ENCODE assay signal across 1 cellular context in the genomic region with DNA sequence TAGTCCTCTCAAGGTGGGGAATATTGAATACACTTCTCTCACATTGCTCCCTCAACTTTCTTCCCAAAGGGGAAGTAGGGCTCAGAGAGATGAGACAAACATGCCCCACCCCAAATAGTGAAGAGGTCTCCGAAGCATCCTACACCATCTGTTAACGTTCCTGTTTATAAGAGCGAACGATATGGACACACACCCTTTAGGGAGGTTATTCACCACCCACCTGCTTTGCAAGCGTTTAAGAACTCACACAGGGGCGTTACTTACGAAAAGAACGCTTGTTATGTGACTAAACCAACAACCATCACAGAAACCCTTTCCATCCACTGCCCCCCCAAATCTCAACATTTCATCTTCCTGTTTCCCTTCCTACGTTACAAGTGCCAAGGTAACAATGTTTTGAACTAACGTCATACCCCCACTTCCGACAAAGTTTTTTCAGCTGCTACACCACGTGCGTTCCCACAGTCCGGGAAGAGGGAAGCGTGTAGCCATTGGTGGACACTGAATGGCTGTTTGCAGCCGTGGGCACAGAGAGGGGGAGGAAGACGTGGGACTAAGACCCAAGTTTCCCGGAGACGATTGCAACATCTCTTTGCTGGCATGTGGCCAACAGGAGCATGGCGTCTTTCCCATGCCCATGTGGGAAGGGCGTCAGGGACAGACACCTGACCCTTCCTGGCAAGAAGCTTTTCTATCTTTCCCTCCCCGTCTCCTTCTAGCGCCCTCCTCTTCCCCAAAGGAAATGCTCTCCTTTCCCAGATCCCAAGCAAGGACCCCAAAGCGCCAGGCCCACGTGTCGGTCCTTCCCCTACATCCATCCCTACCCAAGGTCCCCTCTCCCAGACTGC.
TF ChIP-seq lines count a peak whose summit lies in the region.

No MANE protein-coding gene starts in this region.

TF ChIP-seq in HepG2, 621 proteins besides CTCF, POLR2A, EP300 and RAD21 (continued from another document and continues in another):
- TF ChIP-seq, protein P1, sequence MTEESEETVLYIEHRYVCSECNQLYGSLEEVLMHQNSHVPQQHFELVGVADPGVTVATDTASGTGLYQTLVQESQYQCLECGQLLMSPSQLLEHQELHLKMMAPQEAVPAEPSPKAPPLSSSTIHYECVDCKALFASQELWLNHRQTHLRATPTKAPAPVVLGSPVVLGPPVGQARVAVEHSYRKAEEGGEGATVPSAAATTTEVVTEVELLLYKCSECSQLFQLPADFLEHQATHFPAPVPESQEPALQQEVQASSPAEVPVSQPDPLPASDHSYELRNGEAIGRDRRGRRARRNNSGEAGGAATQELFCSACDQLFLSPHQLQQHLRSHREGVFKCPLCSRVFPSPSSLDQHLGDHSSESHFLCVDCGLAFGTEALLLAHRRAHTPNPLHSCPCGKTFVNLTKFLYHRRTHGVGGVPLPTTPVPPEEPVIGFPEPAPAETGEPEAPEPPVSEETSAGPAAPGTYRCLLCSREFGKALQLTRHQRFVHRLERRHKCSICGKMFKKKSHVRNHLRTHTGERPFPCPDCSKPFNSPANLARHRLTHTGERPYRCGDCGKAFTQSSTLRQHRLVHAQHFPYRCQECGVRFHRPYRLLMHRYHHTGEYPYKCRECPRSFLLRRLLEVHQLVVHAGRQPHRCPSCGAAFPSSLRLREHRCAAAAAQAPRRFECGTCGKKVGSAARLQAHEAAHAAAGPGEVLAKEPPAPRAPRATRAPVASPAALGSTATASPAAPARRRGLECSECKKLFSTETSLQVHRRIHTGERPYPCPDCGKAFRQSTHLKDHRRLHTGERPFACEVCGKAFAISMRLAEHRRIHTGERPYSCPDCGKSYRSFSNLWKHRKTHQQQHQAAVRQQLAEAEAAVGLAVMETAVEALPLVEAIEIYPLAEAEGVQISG (CRISPR knock-in tag; IDR thresholded peaks at IDR 0.05) = 0 out of 2 replicates have a peak, but pooled peaks have one; percentile 69
- 0 out of 2 replicates have a peak, but pooled peaks have one; percentile 29 for TF ChIP-seq AKAP8 (CRISPR knock-in tag; IDR thresholded peaks at IDR 0.05)
- no peak for TF ChIP-seq GTF2F1 (IDR thresholded peaks at IDR 0.05; ENCODE audit: low read length)
- peak; percentile 73 for TF ChIP-seq GABPB1 (CRISPR knock-in tag; IDR thresholded peaks at IDR 0.05)
- TF ChIP-seq, protein P2, sequence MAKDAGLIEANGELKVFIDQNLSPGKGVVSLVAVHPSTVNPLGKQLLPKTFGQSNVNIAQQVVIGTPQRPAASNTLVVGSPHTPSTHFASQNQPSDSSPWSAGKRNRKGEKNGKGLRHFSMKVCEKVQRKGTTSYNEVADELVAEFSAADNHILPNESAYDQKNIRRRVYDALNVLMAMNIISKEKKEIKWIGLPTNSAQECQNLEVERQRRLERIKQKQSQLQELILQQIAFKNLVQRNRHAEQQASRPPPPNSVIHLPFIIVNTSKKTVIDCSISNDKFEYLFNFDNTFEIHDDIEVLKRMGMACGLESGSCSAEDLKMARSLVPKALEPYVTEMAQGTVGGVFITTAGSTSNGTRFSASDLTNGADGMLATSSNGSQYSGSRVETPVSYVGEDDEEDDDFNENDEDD (CRISPR knock-in tag; IDR thresholded peaks at IDR 0.05; ENCODE audit: borderline replicate concordance) = peak; percentile 63; the same call in 1 of the 2 replicates
- peak; percentile 41; the same call in 1 of the 2 replicates for TF ChIP-seq PAXIP1 (CRISPR knock-in tag; conservative IDR thresholded peaks at IDR 0.05)
- TF ChIP-seq ZXDC (CRISPR knock-in tag; IDR thresholded peaks at IDR 0.05) = no peak
- peak; percentile 50; the same call in 1 of the 2 replicates for TF ChIP-seq HMG20A (CRISPR knock-in tag; IDR thresholded peaks at IDR 0.05; ENCODE audit: borderline replicate concordance)
- no peak; the same call in 1 of the 2 replicates for TF ChIP-seq ZNF746 (CRISPR knock-in tag; IDR thresholded peaks at IDR 0.05)
- TF ChIP-seq MED1 (CRISPR knock-in tag; IDR thresholded peaks at IDR 0.05) = peak; percentile 47
- TF ChIP-seq ZNF382 (CRISPR knock-in tag; IDR thresholded peaks at IDR 0.05; ENCODE audit: borderline replicate concordance) = no peak
- peak; percentile 70; the same call in 1 of the 2 replicates for TF ChIP-seq ZNF816 (CRISPR knock-in tag; IDR thresholded peaks at IDR 0.05; ENCODE audit: borderline replicate concordance)
- TF ChIP-seq ZNF605 (CRISPR knock-in tag; IDR thresholded peaks at IDR 0.05) = peak; percentile 16; the same call in 1 of the 2 replicates
- peak; percentile 82 for TF ChIP-seq HDAC1 (CRISPR knock-in tag; IDR thresholded peaks at IDR 0.05)
- TF ChIP-seq ZNF792 (CRISPR knock-in tag; IDR thresholded peaks at IDR 0.05) = 0 out of 2 replicates have a peak, but pooled peaks have one; percentile 29
- peak; percentile 57; the same call in 1 of the 2 replicates for TF ChIP-seq ZNF317 (CRISPR knock-in tag; IDR thresholded peaks at IDR 0.05)
- peak; percentile 96 for TF ChIP-seq CEBPG (CRISPR knock-in tag; IDR thresholded peaks at IDR 0.05)
- TF ChIP-seq SMC3 (IDR thresholded peaks at IDR 0.05; ENCODE audit: low read length) = 0 out of 2 replicates have a peak, but pooled peaks have one; percentile 11
- 0 out of 2 replicates have a peak, but pooled peaks have one; percentile 17 for TF ChIP-seq ZNF776 (CRISPR knock-in tag; IDR thresholded peaks at IDR 0.05)
- TF ChIP-seq ZBTB7A (CRISPR knock-in tag; IDR thresholded peaks at IDR 0.05) = 0 out of 2 replicates have a peak, but pooled peaks have one; percentile 50
- 0 out of 2 replicates have a peak, but pooled peaks have one; percentile 52 for TF ChIP-seq JUN (CRISPR knock-in tag; IDR thresholded peaks at IDR 0.05)
- peak; percentile 87 for TF ChIP-seq ARNTL (CRISPR knock-in tag; IDR thresholded peaks at IDR 0.05)
- no peak for TF ChIP-seq TBP (CRISPR knock-in tag; IDR thresholded peaks at IDR 0.05)
- peak; percentile 39; the same call in 1 of the 2 replicates for TF ChIP-seq ELF4 (CRISPR knock-in tag; IDR thresholded peaks at IDR 0.05; ENCODE audit: borderline replicate concordance)
- no peak for TF ChIP-seq STAT5B (CRISPR knock-in tag; IDR thresholded peaks at IDR 0.05)
- no peak for TF ChIP-seq SUZ12 (IDR thresholded peaks at IDR 0.05; ENCODE audit: low read depth, low read length)
- TF ChIP-seq ZNF264 (CRISPR knock-in tag; IDR thresholded peaks at IDR 0.05) = peak; percentile 13; the same call in 1 of the 2 replicates
- peak; percentile 56 for TF ChIP-seq POGZ (CRISPR knock-in tag; IDR thresholded peaks at IDR 0.05)
- TF ChIP-seq ZGPAT (CRISPR knock-in tag; IDR thresholded peaks at IDR 0.05) = peak; percentile 78
- no peak for TF ChIP-seq ZBTB40 (IDR thresholded peaks at IDR 0.05)
- peak; percentile 47; the same call in 1 of the 2 replicates for TF ChIP-seq ZBTB40 (CRISPR knock-in tag; IDR thresholded peaks at IDR 0.05)
- peak; percentile 85; the same call in 1 of the 2 replicates for TF ChIP-seq ZNF670 (CRISPR knock-in tag; IDR thresholded peaks at IDR 0.05; ENCODE audit: borderline replicate concordance)
